ENCODE assay signal across 9 cellular contexts in the genomic region with DNA sequence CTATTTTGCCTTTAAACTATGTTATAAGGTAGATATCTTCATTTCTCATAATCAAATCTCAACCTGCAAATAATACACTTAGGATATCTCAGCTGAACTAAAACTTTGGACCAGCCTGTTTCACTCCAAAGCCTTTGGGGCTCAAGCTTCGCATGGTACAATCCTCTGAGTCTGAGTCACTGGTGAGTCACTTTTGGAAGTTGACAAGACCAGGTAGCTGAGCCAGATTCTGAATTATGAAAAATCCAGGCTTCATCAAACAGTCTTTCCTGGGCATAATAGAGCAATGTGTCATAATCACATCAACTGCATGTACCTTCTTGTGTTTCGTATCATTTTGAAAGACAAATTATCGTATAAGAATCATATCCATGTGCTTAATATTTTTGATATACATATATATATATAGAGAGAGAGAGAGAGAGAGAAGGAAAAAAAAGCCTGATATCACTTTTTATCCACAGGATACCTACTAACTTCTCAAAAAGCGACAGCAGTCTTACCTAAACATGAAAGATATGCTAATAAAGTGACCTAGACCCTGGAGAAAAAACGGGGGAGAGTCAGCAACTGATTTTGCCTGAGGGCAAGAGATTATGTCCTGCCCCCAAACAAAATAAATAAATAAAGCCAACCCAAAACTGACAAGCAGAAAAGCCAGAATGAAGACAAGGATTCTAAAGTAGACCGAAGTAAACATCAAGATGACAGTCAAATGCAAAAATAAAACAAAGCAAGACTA.
A peak's percentile ranks its signal among the peaks of the same experiment; 100 is the strongest.
DNase-seq lines count a peak whose midpoint lies in the region; ATAC-seq and TF ChIP-seq lines count a peak whose summit lies in the region.
"Had no signal": no experiment of that assay in that cellular context is flagged by ENCODE, and none has a peak within 500 bp of the region (broad histone marks: within the 10 kb centered on the region; RNA-seq: fewer than 3 reads in every experiment).

No MANE protein-coding gene starts in this region.

- no peak overlapping the region for H3K4me3 ChIP-seq in adipocyte (ENCODE audit: low read length)
- H3K4me3 ChIP-seq: SK-N-MC had no signal

- no peak overlapping the region for H2BK12ac ChIP-seq in H9 (ENCODE audit: insufficient read length, low read depth, low read length)

- H3K14ac ChIP-seq in H9 (ENCODE audit: insufficient read depth, low read length), result no peak overlapping the region

- no peak overlapping the region for H3K23ac ChIP-seq in H9 (ENCODE audit: insufficient read length, low read depth, low read length)

- no peaks in the 10 kb centered on the region for H3K23me2 ChIP-seq in H9 (ENCODE audit: insufficient read length, low read depth, low read length, poor library complexity, severe bottlenecking)

- no peaks in the 10 kb centered on the region for H3K27me3 Mint-ChIP-seq in H9 (ENCODE audit: low read depth)

- TF ChIP-seq CTCF in H9 (conservative IDR thresholded peaks at IDR 0.05), result no peak

- peak; percentile 6 for DNase-seq in SIG-M5 treated with dmso at 0.1 percent for 504 hours (lab: John Stamatoyannopoulos, UW; ENCODE audit: unreplicated experiment)
- DNase-seq in SIG-M5 (lab: John Stamatoyannopoulos, UW), result no peak
- peak; percentile 95 for DNase-seq in adipocyte (ENCODE audit: low read depth)
- DNase-seq in iris pigment epithelial cell (ENCODE audit: low read depth), result peak; percentile 96
- DNase-seq in stromal cell of bone marrow (ENCODE audit: low read depth), result peak; percentile 96
- DNase-seq in H9, result no peak

- peaks cover 0 to 2% of the 10 kb centered on the region in 2 experiments; a peak in 2 of 5 replicates for H3K9me3 Mint-ChIP-seq in H9

- H3K4me1 Mint-ChIP-seq in H9, result peaks cover 7 to 9% of the 10 kb centered on the region in 2 experiments; a peak in 3 of 4 replicates

- H3K4me2 ChIP-seq in H9 (ENCODE audit: insufficient read depth, insufficient read length, low read length), result no peak overlapping the region

- H2AK5ac ChIP-seq in H9 (ENCODE audit: insufficient read length, low read length), result no peak overlapping the region

- no peak overlapping the region for H3K27ac ChIP-seq in H9 (ENCODE audit: insufficient read length, low read depth, low read length)
- H3K27ac ChIP-seq: SK-N-MC had no signal

- ATAC-seq in GM21423 (IDR thresholded peaks at IDR 0.05; ENCODE audit: unreplicated experiment) (no peak), HG03457 (IDR thresholded peaks at IDR 0.05; ENCODE audit: unreplicated experiment) (no peak)

- no peaks in the 10 kb centered on the region for H3K36me3 ChIP-seq in adipocyte (ENCODE audit: control insufficient read depth, insufficient read depth, low read length, severe bottlenecking)

- H4K8ac ChIP-seq in H9 (replicated peaks; ENCODE audit: insufficient read length, low read depth, low read length), result no peak overlapping the region

- no peaks in the 10 kb centered on the region for H4K20me1 ChIP-seq in H9 (ENCODE audit: control insufficient read depth, insufficient read depth, insufficient read length)

- no peak overlapping the region for H3K4me3 Mint-ChIP-seq in H9

- H3K27me3 ChIP-seq in adipocyte (replicated peaks; ENCODE audit: control insufficient read depth, insufficient read depth, low read length) (no peaks in the 10 kb centered on the region), H9 (ENCODE audit: insufficient read depth, low read length) (no peaks in the 10 kb centered on the region)

- no peak overlapping the region for H4K5ac ChIP-seq in H9 (ENCODE audit: insufficient read length, low read depth, low read length)

- no peaks in the 10 kb centered on the region for H3K79me2 ChIP-seq in H9 (ENCODE audit: insufficient read depth, low read length)

- no peaks in the 10 kb centered on the region for H3K36me3 Mint-ChIP-seq in H9 (ENCODE audit: insufficient read depth in 1 of 3, low read depth in 3 of 3)

- 0 out of 7 replicates have a peak overlapping the region, but pooled peaks of 1 of the 3 experiments have one; percentile 54 for H3K27ac Mint-ChIP-seq in H9

- H3K18ac ChIP-seq in H9 (ENCODE audit: insufficient read length, low read depth, low read length), result no peak overlapping the region

- no CpG with 5 or more reads among the region's 6 CpGs for WGBS in H9 (ENCODE audit: extremely low coverage, insufficient read length, low lambda C conversion rate)

- H4K91ac ChIP-seq in H9 (ENCODE audit: insufficient read length, low read depth, low read length), result no peak overlapping the region

- H2BK120ac ChIP-seq in H9 (ENCODE audit: low read depth, low read length, poor library complexity, severe bottlenecking), result no peak overlapping the region

- H3K79me1 ChIP-seq in H9 (ENCODE audit: insufficient read depth, low read depth, low read length, poor library complexity, severe bottlenecking), result no peaks in the 10 kb centered on the region

- no peak overlapping the region for H2BK5ac ChIP-seq in H9 (ENCODE audit: insufficient read length, low read length)

- H3K4ac ChIP-seq in H9 (ENCODE audit: low read depth, low read length), result no peak overlapping the region

- H3K56ac ChIP-seq in H9 (ENCODE audit: insufficient read length, low read depth, low read length), result no peak overlapping the region

- H2BK15ac ChIP-seq in H9 (ENCODE audit: low read depth, low read length), result no peak overlapping the region

- H3K9me3 ChIP-seq in adipocyte (ENCODE audit: control insufficient read depth, low read length), result no peaks in the 10 kb centered on the region
- H3K9me3 ChIP-seq in H9 (ENCODE audit: control insufficient read depth, low read depth, low read length), result no peaks in the 10 kb centered on the region

- H3K9ac ChIP-seq in adipocyte (ENCODE audit: low read length), result peak overlapping the region; percentile 33
- no peak overlapping the region for H3K9ac ChIP-seq in H9 (ENCODE audit: extremely low read depth, insufficient read length, low read length)

- H2BK20ac ChIP-seq in H9 (ENCODE audit: low read depth, low read length, poor library complexity, severe bottlenecking), result no peak overlapping the region

- no peak overlapping the region for H2AFZ ChIP-seq in H9 (ENCODE audit: low read length)

- peaks cover 41% of the 10 kb centered on the region for H3K4me1 ChIP-seq in adipocyte (ENCODE audit: control insufficient read depth, insufficient read depth, low read length)
- H3K4me1 ChIP-seq in H9 (ENCODE audit: insufficient read depth, low read length), result no peaks in the 10 kb centered on the region

- H3T11ph ChIP-seq in H9 (ENCODE audit: low read length), result no peak overlapping the region

Comparison
In these comparisons a context has a peak if more than half of its experiments do, and no peak if none do; other contexts are left out.
1. DNase-seq: peak in SIG-M5 treated with dmso at 0.1 percent for 504 hours (single experiment), adipocyte (single experiment), iris pigment epithelial cell (single experiment) and stromal cell of bone marrow (single experiment); none in SIG-M5 (single experiment) and H9 (single experiment).